Comparison of ENCODE assay signal across 10 cellular contexts in the genomic region with DNA sequence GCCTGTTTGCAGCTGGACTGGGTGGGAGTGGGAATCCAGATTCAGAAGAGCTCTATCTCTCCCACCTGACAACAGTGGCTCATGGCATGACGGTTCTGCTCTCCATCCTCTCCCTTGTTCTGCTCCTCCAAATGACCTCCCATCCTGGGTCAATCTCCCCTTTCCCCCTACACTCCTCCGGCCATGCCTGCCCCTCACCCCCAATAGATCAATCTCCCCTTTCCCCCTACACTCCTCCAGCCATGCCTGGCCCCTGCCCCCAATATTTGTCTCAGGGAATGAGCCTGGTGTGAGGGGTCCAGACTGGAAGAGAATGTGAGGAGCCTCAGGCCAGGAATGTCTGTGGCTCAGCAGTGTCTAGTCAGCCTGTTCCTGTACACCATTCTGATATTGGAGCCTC. TPM values are rescaled to one million over a fixed set of nuclear protein-coding genes. Genes with fewer than 3 reads are reported as not detected.
"Had no signal": no experiment of that assay in that cellular context is flagged by ENCODE, and none has a peak within 500 bp of the region (broad histone marks: within the 10 kb centered on the region; RNA-seq: fewer than 3 reads in every experiment).

No MANE protein-coding gene starts in this region.

- H3K4me2 ChIP-seq: KMS-11 had no signal

- FAIRE-seq: HepG2 had no signal

- H3K27ac ChIP-seq: GM23248, HL-60, KMS-11 had no signal

- ATAC-seq: HepG2 had no signal

- H3K27ac Mint-ChIP-seq: IgD-negative memory B cell had no signal

- H3K4me3 Mint-ChIP-seq: IgD-negative memory B cell had no signal

- H3K9me3 Mint-ChIP-seq: IgD-negative memory B cell had no signal

- DNase-seq: GM23248, GOT3, H7, HCEC 1CT, KBM-7 had no signal

- H2AFZ ChIP-seq: GM23248 had no signal

- H3K4me3 ChIP-seq: GM23248 had no signal

- H3K9ac ChIP-seq: GM23248, KMS-11 had no signal

RNA-seq across cellular contexts. Expression of a gene that starts 30.9 kb away (rescaled TPM):
- total RNA-seq: GM23248, HepG2, HT1080 had no signal
- polyA plus RNA-seq: HepG2 had no signal
